8 cellular contexts compared by ENCODE assay signal in genomic region chr17:57989011-57989345, GRCh38. TPM values are rescaled to one million over a fixed set of nuclear protein-coding genes. Genes with fewer than 3 reads are reported as not detected.
DNase-seq lines count a peak whose midpoint lies in the region; ATAC-seq and TF ChIP-seq lines count a peak whose summit lies in the region.

No MANE protein-coding gene starts in this region.

- no peak for TF ChIP-seq RAD21 in liver (IDR thresholded peaks at IDR 0.05)

- peak overlapping the region; percentile 69 to 98 (median 89) for H3K4me3 ChIP-seq in liver (ENCODE audit: low read depth in 1 of 3, low read length in 3 of 3)
- peak overlapping the region; percentile 85 to 89 for H3K4me3 ChIP-seq in tibial artery
- H3K4me3 ChIP-seq in aorta (ENCODE audit: low read length in 2 of 2): peak overlapping the region in 1 of 2 donors; percentile 90

- DNase-seq in EH (ENCODE audit: low read depth) (peak; percentile 50), NCI-H1105 treated with DMSO at 0.1 percent for 48 hours (lab: John Stamatoyannopoulos, UW) (peak; percentile 35), tibial artery (peak in 1 of 2 donors; percentile 76), aorta (no peak), COLO829 (ENCODE audit: low spot score) (no peak)

- ATAC-seq in aorta (ENCODE audit: low FRiP score): no peak
- no peak for ATAC-seq in GM19397 (IDR thresholded peaks at IDR 0.05; ENCODE audit: unreplicated experiment)

- peak overlapping the region; percentile 96 to 99 (median 99) for H3K27ac Mint-ChIP-seq in brain

- intact Hi-C loops in tibial artery (cut with DNase I; ENCODE audit: low total_unique reads) (no loop called here), aorta (cut with DNase I) (loop anchor here (5.0 kb wide), 1 partner anchor 37 kb away; no protein-coding TSS in a partner anchor)

- H3K9me3 ChIP-seq in liver (ENCODE audit: control insufficient read depth in 4 of 4, low read length in 3 of 4) (no peaks in the 10 kb centered on the region), tibial artery (no peaks in the 10 kb centered on the region), aorta (ENCODE audit: control insufficient read depth, low read length) (no peaks in the 10 kb centered on the region)

- WGBS in liver: 10% methylated on average over 5 of the region's 5 CpGs
- WGBS in aorta, 2 donors: 15 to 20% methylated on average over 5 of the region's 5 CpGs

- peaks cover 69% of the 10 kb centered on the region for H3K4me1 Mint-ChIP-seq in brain

- H3K4me3 Mint-ChIP-seq in brain: peak overlapping the region; percentile 88 to 95 (median 93)

- no peak for TF ChIP-seq CTCF in brain (conservative IDR thresholded peaks at IDR 0.05)
- TF ChIP-seq CTCF in liver (IDR thresholded peaks at IDR 0.05; ENCODE audit: low read depth, low read length, missing input control): no peak
- TF ChIP-seq CTCF in tibial artery (IDR thresholded peaks at IDR 0.05): no peak

- peaks cover 16% of the 10 kb centered on the region for H3K27me3 Mint-ChIP-seq in brain

- H3K9ac ChIP-seq in liver (ENCODE audit: low read depth in 1 of 2, low read length in 2 of 2): peak overlapping the region in 1 of 2 donors; percentile 57

- H3K36me3 ChIP-seq in liver (ENCODE audit: control insufficient read depth in 4 of 4, insufficient read depth in 3 of 4, low read depth in 1 of 4, low read length in 3 of 4) (no peaks in the 10 kb centered on the region), tibial artery (no peaks in the 10 kb centered on the region), aorta (ENCODE audit: control insufficient read depth in 1 of 2, insufficient read depth in 2 of 2, low read length in 1 of 2) (no peaks in the 10 kb centered on the region)

- H3K36me3 Mint-ChIP-seq in brain: no peaks in the 10 kb centered on the region

- H3K27me3 ChIP-seq in liver (ENCODE audit: control insufficient read depth in 4 of 4, insufficient read depth in 4 of 4, low read length in 3 of 4): no peaks in the 10 kb centered on the region
- no peaks in the 10 kb centered on the region for H3K27me3 ChIP-seq in tibial artery
- H3K27me3 ChIP-seq in aorta (ENCODE audit: control insufficient read depth in 1 of 2, insufficient read depth in 2 of 2, low read length in 1 of 2): peaks cover 0 to 2% of the 10 kb centered on the region in 2 donors

- peaks cover 2 to 41% (median 28%) of the 10 kb centered on the region in 4 donors for H3K4me1 ChIP-seq in liver (ENCODE audit: control insufficient read depth in 4 of 4, insufficient read depth in 4 of 4, low read length in 3 of 4)
- H3K4me1 ChIP-seq in tibial artery: peaks cover 0 to 45% (median 27%) of the 10 kb centered on the region in 4 donors
- peaks cover 4 to 9% of the 10 kb centered on the region in 2 donors for H3K4me1 ChIP-seq in aorta (ENCODE audit: control insufficient read depth in 1 of 2, insufficient read depth in 2 of 2, low read length in 2 of 2)

- H3K9me3 Mint-ChIP-seq in brain: peaks cover 0 to 5% (median 0%) of the 10 kb centered on the region in 5 experiments

- peak overlapping the region; percentile 82 to 93 for H3K27ac ChIP-seq in liver (ENCODE audit: low read depth in 1 of 2, low read length in 2 of 2)
- peak overlapping the region; percentile 96 for H3K27ac ChIP-seq in tibial artery
- H3K27ac ChIP-seq in aorta (ENCODE audit: low read depth in 1 of 2, low read length in 2 of 2): no peak overlapping the region

TF ChIP-seq in liver, 16 proteins besides CTCF, POLR2A, EP300 and RAD21:
- TF ChIP-seq FOXA1 (IDR thresholded peaks at IDR 0.05) (no peak), FOXA2 (IDR thresholded peaks at IDR 0.05) (no peak), TAF1 (conservative IDR thresholded peaks at IDR 0.05) (no peak), SP1 (IDR thresholded peaks at IDR 0.05) (peak; percentile 50), HNF4A (conservative IDR thresholded peaks at IDR 0.05) (peak in 1 of 2 donors; percentile 6), GABPA (IDR thresholded peaks at IDR 0.05 in 1 of 2, conservative IDR thresholded peaks at IDR 0.05 in 1 of 2) (no peak), HNF4G (IDR thresholded peaks at IDR 0.05) (no peak), NR2F2 (IDR thresholded peaks at IDR 0.05) (peak; percentile 83), REST (IDR thresholded peaks at IDR 0.05) (peak; percentile 51), RXRA (IDR thresholded peaks at IDR 0.05) (peak; percentile 30 to 40), JUND (IDR thresholded peaks at IDR 0.05) (no peak), ZBTB33 (IDR thresholded peaks at IDR 0.05) (no peak), EGR1 (IDR thresholded peaks at IDR 0.05; ENCODE audit: low read depth in 2 of 2) (no peak)
TF ChIP-seq in liver: peak in this region for 5.

RNA-seq across cellular contexts. Expression of gene VEZF1, which starts 0.9 kb away (rescaled TPM):
- polyA plus RNA-seq in brain (ENCODE audit: insufficient read depth, low read depth, low replicate concordance) (72.5 TPM), liver (1 to 10 TPM; 7.9 to 8.2 TPM), aorta (10 to 100 TPM; 21.2 to 27.7 TPM)
- total RNA-seq in liver (10 to 100 TPM; 14.6 to 26.2 TPM), aorta (10 to 100 TPM; 57.3 to 59.8 TPM)

RNA-seq across cellular contexts. Expression of gene SRSF1, which starts 18.1 kb away (rescaled TPM):
- polyA plus RNA-seq in brain (ENCODE audit: insufficient read depth, low read depth, low replicate concordance) (124 TPM), liver (10 to 100 TPM; 52.3 to 65.4 TPM), aorta (100 to 1,000 TPM in 1 of 2 donors, 10 to 100 TPM in 1; 84.5 to 102 TPM)
- total RNA-seq in liver (100 to 1,000 TPM; 162 to 201 TPM), aorta (100 to 1,000 TPM; 138 to 147 TPM)

RNA-seq across cellular contexts. Expression of gene CUEDC1, which starts 33.8 kb away (rescaled TPM):
- polyA plus RNA-seq in brain (ENCODE audit: insufficient read depth, low read depth, low replicate concordance) (97.8 TPM), liver (1 to 10 TPM; 3.6 to 4.9 TPM), aorta (10 to 100 TPM; 25.4 to 26.7 TPM)
- total RNA-seq in liver (1 to 10 TPM; 2.6 to 3.2 TPM), aorta (10 to 100 TPM; 42.9 to 43.6 TPM)

Comparison
In these comparisons a context has a peak if more than half of its experiments do, and no peak if none do; other contexts are left out.
1. DNase-seq: peak in EH (single experiment) and NCI-H1105 treated with DMSO at 0.1 percent for 48 hours (single experiment); none in aorta (0 of 2) and COLO829 (single experiment).
2. H3K27ac ChIP-seq: peak in liver (2 of 2) and tibial artery (2 of 2); none in aorta (0 of 2).
3. RNA of gene CUEDC1, which starts 33.8 kb away (polyA plus RNA-seq): 97.8 TPM in brain (single experiment) and 25.4 to 26.7 TPM in aorta; 3.6 to 4.9 TPM in liver; every median in the first group is over 4 times any median in the second.